In the genomic region with DNA sequence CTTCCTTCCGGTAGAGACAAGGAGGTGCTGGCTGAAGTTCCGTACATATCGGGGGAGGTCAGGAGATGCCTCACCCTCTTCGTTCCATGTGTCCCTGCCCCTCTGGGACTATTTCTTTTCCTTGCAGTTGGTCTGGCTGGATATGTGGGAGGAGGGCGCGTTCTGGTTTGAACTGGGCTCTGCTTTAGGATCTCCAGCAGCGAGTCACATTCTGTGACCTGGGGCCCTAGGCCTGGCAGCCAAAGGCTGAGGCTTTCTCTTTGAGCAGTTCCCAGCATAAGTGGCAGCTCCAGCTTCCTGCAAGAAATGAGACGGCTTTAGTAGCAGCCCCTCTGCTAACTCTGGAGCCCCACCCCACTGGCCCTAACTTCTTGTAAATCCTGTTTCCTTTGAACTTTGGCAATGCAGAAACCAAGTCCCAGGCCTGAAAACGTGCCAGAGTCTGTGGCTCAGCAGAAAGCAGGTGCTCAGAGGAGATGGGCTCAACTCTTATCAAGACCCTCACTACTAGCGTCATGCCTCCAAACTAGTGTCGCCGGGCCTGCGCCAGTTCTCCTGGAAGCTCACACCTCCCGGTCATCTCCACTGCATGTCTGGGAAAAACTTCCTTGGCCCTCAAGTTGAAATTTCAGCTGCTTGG, we compare ENCODE assay signal across 19 cellular contexts.
DNase-seq lines count a peak whose midpoint lies in the region; ATAC-seq and TF ChIP-seq lines count a peak whose summit lies in the region.
"Had no signal": no experiment of that assay in that cellular context is flagged by ENCODE, and none has a peak within 500 bp of the region (broad histone marks: within the 10 kb centered on the region; RNA-seq: fewer than 3 reads in every experiment).

No MANE protein-coding gene starts in this region.

- H3F3A ChIP-seq in GM23248 (ENCODE audit: insufficient read depth), result peaks cover 10% of the 10 kb centered on the region; the same call in 1 of the 2 replicates

- peaks cover 5 to 16% (median 8%) of the 10 kb centered on the region in 11 experiments; a peak in 14 of 22 replicates for H3K9me3 ChIP-seq in BLaER1 treated with 17β-estradiol and CSF1 and Interleukin-3, amounts not matched to agents 10 nM and 100 nM (replicated peaks in 1 of 11)
- no peaks in the 10 kb centered on the region for H3K9me3 ChIP-seq in GM23248 (ENCODE audit: low read depth)
- H3K9me3 ChIP-seq in esophagus muscularis mucosa, result no peaks in the 10 kb centered on the region

- H3K27me3 Mint-ChIP-seq in osteocyte (ENCODE audit: unreplicated experiment), result no peaks in the 10 kb centered on the region
- H3K27me3 Mint-ChIP-seq: activated B cell treated with CpG ODN at 0.5 μM for 24 hours had no signal

- TF ChIP-seq EP300 in esophagus muscularis mucosa (IDR thresholded peaks at IDR 0.05), result no peak

- H3K4me3 ChIP-seq in BLaER1 treated with 17β-estradiol and CSF1 and Interleukin-3, amounts not matched to agents 10 nM and 100 nM, result no peak overlapping the region
- H3K4me3 ChIP-seq in GM23248, result no peak overlapping the region
- H3K4me3 ChIP-seq in esophagus muscularis mucosa, result no peak overlapping the region

- ATAC-seq in GM18868 (IDR thresholded peaks at IDR 0.05; ENCODE audit: unreplicated experiment) (no peak), GM18858 (IDR thresholded peaks at IDR 0.05; ENCODE audit: unreplicated experiment) (no peak)

- H3K27ac Mint-ChIP-seq in osteocyte (ENCODE audit: unreplicated experiment), result peak overlapping the region; percentile 58
- H3K27ac Mint-ChIP-seq: activated B cell treated with CpG ODN at 0.5 μM for 24 hours had no signal

- no peaks in the 10 kb centered on the region for H3K79me2 ChIP-seq in GM23248 (ENCODE audit: insufficient read depth)

- WGBS in GM23248 (ENCODE audit: low coverage in 1 of 2, low lambda C conversion rate in 2 of 2, missing lambda C conversion rate in 2 of 2), 2 experiments, result 70 to 78% methylated on average over 14 of the region's 14 CpGs
- 89% methylated on average over 14 of the region's 14 CpGs for WGBS in esophagus muscularis mucosa

- no peaks in the 10 kb centered on the region for H3K36me3 ChIP-seq in BLaER1 treated with 17β-estradiol and CSF1 and Interleukin-3, amounts not matched to agents 10 nM and 100 nM
- H3K36me3 ChIP-seq in GM23248 (ENCODE audit: low read depth) (no peaks in the 10 kb centered on the region), esophagus muscularis mucosa (no peaks in the 10 kb centered on the region)

- no peaks in the 10 kb centered on the region for H4K20me1 ChIP-seq in BLaER1 treated with 17β-estradiol and CSF1 and Interleukin-3, amounts not matched to agents 10 nM and 100 nM
- no peaks in the 10 kb centered on the region for H4K20me1 ChIP-seq in GM23248 (ENCODE audit: insufficient read depth)

- H3K4me2 ChIP-seq in BLaER1 treated with 17β-estradiol and CSF1 and Interleukin-3, amounts not matched to agents 10 nM and 100 nM, result peak overlapping the region in 6 of 11 experiments; percentile 11 to 89 (median 30); a peak in 8 of 22 replicates
- no peak overlapping the region for H3K4me2 ChIP-seq in GM23248 (ENCODE audit: unreplicated experiment)

- 0 out of 2 replicates have a peak overlapping the region, but pooled peaks have one; percentile 42 for H2AFZ ChIP-seq in GM23248

- peaks cover 28 to 80% (median 71%) of the 10 kb centered on the region in 10 experiments for H3K4me1 ChIP-seq in BLaER1 treated with 17β-estradiol and CSF1 and Interleukin-3, amounts not matched to agents 10 nM and 100 nM
- H3K4me1 ChIP-seq in GM23248 (ENCODE audit: insufficient read depth) (peaks cover 21% of the 10 kb centered on the region), esophagus muscularis mucosa (peaks cover 23 to 43% (median 36%) of the 10 kb centered on the region in 4 donors)

- peaks cover 0 to 4% (median 0%) of the 10 kb centered on the region in 11 experiments; a peak in 1 of 22 replicates for H3K27me3 ChIP-seq in BLaER1 treated with 17β-estradiol and CSF1 and Interleukin-3, amounts not matched to agents 10 nM and 100 nM
- H3K27me3 ChIP-seq in GM23248 (replicated peaks; ENCODE audit: insufficient read depth) (no peaks in the 10 kb centered on the region), esophagus muscularis mucosa (no peaks in the 10 kb centered on the region)

- TF ChIP-seq POLR2A in esophagus muscularis mucosa (IDR thresholded peaks at IDR 0.05; ENCODE audit: low read depth), result no peak

- no peak for TF ChIP-seq CTCF in esophagus muscularis mucosa (IDR thresholded peaks at IDR 0.05)
- TF ChIP-seq CTCF in osteocyte (IDR thresholded peaks at IDR 0.05), result no peak

- DNase-seq in GM23248 (peak; percentile 53), esophagus muscularis mucosa (ENCODE audit: extremely low spot score) (peak; percentile 47), osteocyte (ENCODE audit: extremely low spot score, unreplicated experiment) (peak; percentile 70), caudate nucleus (lab: John Stamatoyannopoulos, UW) (no peak)
- DNase-seq: activated B cell treated with CpG ODN at 0.5 μM for 24 hours; activated effector memory CD4-positive, alpha-beta T cell treated with Interleukin-2 at 50 U/mL for 16 hours; Calu3; central memory CD4-positive, alpha-beta T cell; effector CD8-positive, alpha-beta T cell; KBM-7; NCI-H1092; NCI-H2107; NCI-H526 treated with DMSO at 0.1 percent for 48 hours; occipital lobe; stimulated activated CD4-positive, alpha-beta T cell treated with anti-CD3 and anti-CD28 coated beads, Interleukin-4, amount 100 ng/mL, for 1 hour; T-helper 2 cell had no signal

- peaks cover 49% of the 10 kb centered on the region for H3K4me1 Mint-ChIP-seq in osteocyte (ENCODE audit: unreplicated experiment)

- no peaks in the 10 kb centered on the region for H3K36me3 Mint-ChIP-seq in osteocyte (ENCODE audit: unreplicated experiment)

- peaks cover 13% of the 10 kb centered on the region for H3K9me3 Mint-ChIP-seq in osteocyte (ENCODE audit: unreplicated experiment)
- H3K9me3 Mint-ChIP-seq: activated B cell treated with CpG ODN at 0.5 μM for 24 hours had no signal

- no peaks in the 10 kb centered on the region for H3K9me2 ChIP-seq in GM23248 (ENCODE audit: insufficient read depth)

- H3K9ac ChIP-seq in BLaER1 treated with 17β-estradiol and CSF1 and Interleukin-3, amounts not matched to agents 10 nM and 100 nM, result no peak overlapping the region
- H3K9ac ChIP-seq in GM23248, result no peak overlapping the region

- intact Hi-C loops in esophagus muscularis mucosa (cut with DNase I), result no loop called here

- no peak overlapping the region for H3K27ac ChIP-seq in BLaER1 treated with 17β-estradiol and CSF1 and Interleukin-3, amounts not matched to agents 10 nM and 100 nM
- no peak overlapping the region for H3K27ac ChIP-seq in GM23248
- H3K27ac ChIP-seq in esophagus muscularis mucosa (replicated peaks in 1 of 4), result peak overlapping the region in 1 of 4 donors; percentile 32
- H3K27ac ChIP-seq in caudate nucleus (ENCODE audit: low read depth, low read length), result no peak overlapping the region

- in situ Hi-C loops in GM23248 (cut with MboI), result no loop called here

- H3K4me3 Mint-ChIP-seq in osteocyte (ENCODE audit: unreplicated experiment), result no peak overlapping the region
- H3K4me3 Mint-ChIP-seq: activated B cell treated with CpG ODN at 0.5 μM for 24 hours had no signal

Comparison
In these comparisons a context has a peak if more than half of its experiments do, and no peak if none do; other contexts are left out.
1. DNase-seq: peak in GM23248 (single experiment), esophagus muscularis mucosa (single experiment) and osteocyte (single experiment); none in caudate nucleus (0 of 61).